15 cellular contexts compared by ENCODE assay signal in the genomic region with DNA sequence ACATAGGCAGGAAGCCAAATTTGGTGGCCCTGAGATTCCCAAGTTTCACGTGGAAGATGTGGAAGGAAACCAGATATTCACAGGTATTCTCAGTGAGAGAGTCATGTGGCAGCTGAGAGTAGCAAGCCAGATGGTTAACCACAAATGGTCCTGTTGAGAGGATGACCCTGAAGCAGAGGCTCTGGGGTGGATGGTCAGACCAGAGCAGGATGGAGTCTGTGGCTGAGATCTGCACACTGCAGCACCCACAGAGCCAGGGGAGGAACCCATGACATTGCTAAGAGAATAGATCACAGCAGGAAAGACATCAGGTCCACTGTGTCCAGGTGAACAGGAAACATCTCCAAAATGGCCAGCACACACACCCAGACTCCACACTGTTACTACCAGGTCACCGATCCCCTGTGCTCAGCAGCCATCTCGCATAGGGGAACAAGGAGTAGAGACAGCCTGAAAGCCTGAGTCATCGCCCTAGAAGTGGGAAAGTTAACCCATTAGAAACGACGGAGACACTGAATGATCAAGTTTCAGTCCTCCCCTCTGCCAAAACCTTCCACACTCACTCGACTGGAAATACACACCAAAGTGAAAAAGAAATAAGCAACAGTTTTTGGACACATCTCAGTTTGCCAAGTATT.
DNase-seq lines count a peak whose midpoint lies in the region; ATAC-seq and TF ChIP-seq lines count a peak whose summit lies in the region.
"Had no signal": no experiment of that assay in that cellular context is flagged by ENCODE, and none has a peak within 500 bp of the region (broad histone marks: within the 10 kb centered on the region; RNA-seq: fewer than 3 reads in every experiment).

No MANE protein-coding gene starts in this region.

- H3K4me1 ChIP-seq in sigmoid colon, result no peaks in the 10 kb centered on the region

- ATAC-seq in GM21529 (IDR thresholded peaks at IDR 0.05; ENCODE audit: unreplicated experiment) (peak; percentile 70), HG03460 (IDR thresholded peaks at IDR 0.05; ENCODE audit: unreplicated experiment) (peak; percentile 68)
- ATAC-seq: HCT116 had no signal

- H3K36me3 ChIP-seq in sigmoid colon, result no peaks in the 10 kb centered on the region

- intact Hi-C loops in sigmoid colon (cut with DNase I), result no loop called here

- no peak for TF ChIP-seq EP300 in sigmoid colon (IDR thresholded peaks at IDR 0.05)

- H3K27ac ChIP-seq in sigmoid colon, result no peak overlapping the region
- H3K27ac ChIP-seq: 22Rv1, PC-9 had no signal

- WGBS in sigmoid colon, 2 donors, result 66 to 82% methylated on average over 7 of the region's 7 CpGs

- no peak for TF ChIP-seq POLR2A in sigmoid colon (IDR thresholded peaks at IDR 0.05)

- no peak for TF ChIP-seq CTCF in sigmoid colon (IDR thresholded peaks at IDR 0.05)

- H3K9me3 ChIP-seq in sigmoid colon, result no peaks in the 10 kb centered on the region

- no peaks in the 10 kb centered on the region for H3K27me3 ChIP-seq in sigmoid colon

- no peak overlapping the region for H3K4me3 ChIP-seq in sigmoid colon
- H3K4me3 ChIP-seq: lung, PC-9 had no signal

- DNase-seq in DMS 273 (lab: John Stamatoyannopoulos, UW; ENCODE audit: unreplicated experiment), result peak; percentile 15
- no peak for DNase-seq in DMS 273 treated with DMSO at 0.1 percent for 48 hours (lab: John Stamatoyannopoulos, UW)
- peak; percentile 60 for DNase-seq in islet precursor cell
- DNase-seq in sigmoid colon, result no peak
- no peak for DNase-seq in activated CD4-positive, alpha-beta T cell treated with anti-CD3 and anti-CD28 coated beads, Interleukin-2, amount 50 U/mL, for 4 hours
- DNase-seq in SHP77 (lab: John Stamatoyannopoulos, UW), result no peak
- DNase-seq: activated naive CD4-positive, alpha-beta T cell; cortex of kidney; KG1; PC-9 had no signal

Comparison
In these comparisons a context has a peak if more than half of its experiments do, and no peak if none do; other contexts are left out.
1. DNase-seq: peak in DMS 273 (single experiment) and islet precursor cell (single experiment); none in DMS 273 treated with DMSO at 0.1 percent for 48 hours (single experiment), sigmoid colon (single experiment), activated CD4-positive, alpha-beta T cell treated with anti-CD3 and anti-CD28 coated beads, Interleukin-2, amount 50 U/mL, for 4 hours (0 of 2) and SHP77 (0 of 2).